ENCODE assay signal across 12 cellular contexts in genomic region chr11:95153857-95154246, GRCh38.
DNase-seq lines count a peak whose midpoint lies in the region; ATAC-seq and TF ChIP-seq lines count a peak whose summit lies in the region.
"Had no signal": no experiment of that assay in that cellular context is flagged by ENCODE, and none has a peak within 500 bp of the region (broad histone marks: within the 10 kb centered on the region; RNA-seq: fewer than 3 reads in every experiment).

No MANE protein-coding gene starts in this region.

- intact Hi-C loops in activated CD4-positive, alpha-beta T cell treated with anti-CD3 and anti-CD28 coated beads, Interleukin-2, amount 10 ng/mL, durations not matched to agents 24 days and 14 days (cut with micrococcal nuclease): loop anchor here (1.0 to 10.0 kb wide), 5 partner anchors 183 to 1235 kb away; partner anchors contain the start of gene CCDC82
- intact Hi-C loops in natural killer cell (cut with micrococcal nuclease) (loop anchor here (1.0 to 10.0 kb wide), 5 partner anchors 77 to 1273 kb away; partner anchors contain the start of gene SESN3), esophagus muscularis mucosa (cut with DNase I) (loop anchor here (2.0 to 10.0 kb wide), 5 partner anchors 78 to 611 kb away; partner anchors contain the start of genes CWC15, KDM4D and SESN3)

- H3K36me3 ChIP-seq in HEK293 (ENCODE audit: control insufficient read depth in 2 of 2, insufficient read depth in 1 of 2, low read length in 2 of 2): no peaks in the 10 kb centered on the region
- no peaks in the 10 kb centered on the region for H3K36me3 ChIP-seq in esophagus muscularis mucosa
- H3K36me3 ChIP-seq: ascending aorta, left lung had no signal

- H3K27ac ChIP-seq in HEK293 (ENCODE audit: extremely low read depth, low read depth, low read length) (no peak overlapping the region), esophagus muscularis mucosa (replicated peaks in 1 of 4) (no peak overlapping the region), foreskin keratinocyte (no peak overlapping the region)
- H3K27ac ChIP-seq: A549, ascending aorta, testis had no signal

- no peak for TF ChIP-seq POLR2A in esophagus muscularis mucosa (IDR thresholded peaks at IDR 0.05; ENCODE audit: low read depth)

- H3K4me1 ChIP-seq in HEK293 (ENCODE audit: control insufficient read depth, insufficient read depth, low read length): no peaks in the 10 kb centered on the region; the same call in 1 of the 2 replicates
- peaks cover 15 to 69% (median 61%) of the 10 kb centered on the region in 4 donors for H3K4me1 ChIP-seq in esophagus muscularis mucosa
- H3K4me1 ChIP-seq in foreskin keratinocyte: peaks cover 3% of the 10 kb centered on the region
- H3K4me1 ChIP-seq: A549 had no signal

- peaks cover 3% of the 10 kb centered on the region for H3K9me3 Mint-ChIP-seq in activated CD4-positive, alpha-beta T cell treated with anti-CD3 and anti-CD28 coated beads, Interleukin-2, amount 10 ng/mL, durations not matched to agents 24 days and 14 days
- H3K9me3 Mint-ChIP-seq in activated naive CD8-positive, alpha-beta T cell (ENCODE audit: low read depth): no peaks in the 10 kb centered on the region
- H3K9me3 Mint-ChIP-seq in natural killer cell: no peaks in the 10 kb centered on the region

- peak overlapping the region; percentile 88 for H3K4me3 Mint-ChIP-seq in activated CD4-positive, alpha-beta T cell treated with anti-CD3 and anti-CD28 coated beads, Interleukin-2, amount 10 ng/mL, durations not matched to agents 24 days and 14 days
- H3K4me3 Mint-ChIP-seq in activated naive CD8-positive, alpha-beta T cell: peak overlapping the region; percentile 89
- peak overlapping the region; percentile 85 for H3K4me3 Mint-ChIP-seq in natural killer cell

- TF ChIP-seq CTCF in HEK293 (tag by site-specific recombination; IDR thresholded peaks at IDR 0.05) (no peak), natural killer cell (IDR thresholded peaks at IDR 0.05) (no peak), esophagus muscularis mucosa (IDR thresholded peaks at IDR 0.05) (no peak), foreskin keratinocyte (conservative IDR thresholded peaks at IDR 0.05) (no peak)

- CTCF ChIA-PET in HEK293 (lab: Yijun Ruan, JAX): interaction anchor here (0.6 to 7.5 kb wide), 37 partner anchors 10 to 1311 kb away, joined by 3 to 169 read pairs (median 3); partner anchors contain the start of genes FAM76B and SESN3

- H3K4me1 Mint-ChIP-seq in activated CD4-positive, alpha-beta T cell treated with anti-CD3 and anti-CD28 coated beads, Interleukin-2, amount 10 ng/mL, durations not matched to agents 24 days and 14 days: peaks cover 56% of the 10 kb centered on the region
- peaks cover 65% of the 10 kb centered on the region for H3K4me1 Mint-ChIP-seq in activated naive CD8-positive, alpha-beta T cell (ENCODE audit: low read depth)
- H3K4me1 Mint-ChIP-seq in natural killer cell: peaks cover 37 to 52% of the 10 kb centered on the region in 2 donors

- no peak overlapping the region for H3K4me3 ChIP-seq in HEK293 (ENCODE audit: low read depth, low read length)
- no peak overlapping the region for H3K4me3 ChIP-seq in esophagus muscularis mucosa
- H3K4me3 ChIP-seq: A549, testis had no signal

- H3K36me3 Mint-ChIP-seq in activated CD4-positive, alpha-beta T cell treated with anti-CD3 and anti-CD28 coated beads, Interleukin-2, amount 10 ng/mL, durations not matched to agents 24 days and 14 days (ENCODE audit: low read depth): peaks cover 4% of the 10 kb centered on the region
- H3K36me3 Mint-ChIP-seq in activated naive CD8-positive, alpha-beta T cell: peaks cover 4% of the 10 kb centered on the region
- no peaks in the 10 kb centered on the region for H3K36me3 Mint-ChIP-seq in natural killer cell

- H3K27me3 ChIP-seq in esophagus muscularis mucosa (no peaks in the 10 kb centered on the region), foreskin keratinocyte (no peaks in the 10 kb centered on the region)
- H3K27me3 ChIP-seq: ascending aorta, testis had no signal

- no peaks in the 10 kb centered on the region for H3K27me3 Mint-ChIP-seq in activated CD4-positive, alpha-beta T cell treated with anti-CD3 and anti-CD28 coated beads, Interleukin-2, amount 10 ng/mL, durations not matched to agents 24 days and 14 days
- no peaks in the 10 kb centered on the region for H3K27me3 Mint-ChIP-seq in activated naive CD8-positive, alpha-beta T cell
- peaks cover 0 to 3% of the 10 kb centered on the region in 2 donors for H3K27me3 Mint-ChIP-seq in natural killer cell (ENCODE audit: low read depth in 2 of 2)

- DNase-seq in activated CD4-positive, alpha-beta T cell treated with anti-CD3 and anti-CD28 coated beads, Interleukin-2, amount 10 ng/mL, durations not matched to agents 24 days and 14 days: no peak
- no peak for DNase-seq in activated CD4-positive, alpha-beta T cell treated with anti-CD3 and anti-CD28 coated beads for 1 hour
- DNase-seq in natural killer cell (no peak), DMS79 (lab: John Stamatoyannopoulos, UW) (no peak), esophagus muscularis mucosa (ENCODE audit: extremely low spot score) (no peak), foreskin keratinocyte (no peak)
- DNase-seq: left lung had no signal

- H3K9me3 ChIP-seq in HEK293 (ENCODE audit: control insufficient read depth, insufficient read depth, low read depth, low read length) (no peaks in the 10 kb centered on the region), esophagus muscularis mucosa (no peaks in the 10 kb centered on the region)
- H3K9me3 ChIP-seq: A549, ascending aorta, left lung, testis had no signal

- TF ChIP-seq EP300 in esophagus muscularis mucosa (IDR thresholded peaks at IDR 0.05): no peak

- 52% methylated on average over 1 of the region's 1 CpG for WGBS in esophagus muscularis mucosa

- POLR2A ChIA-PET in HEK293 (lab: Yijun Ruan, JAX): no interaction called here

- H3K27ac Mint-ChIP-seq in activated CD4-positive, alpha-beta T cell treated with anti-CD3 and anti-CD28 coated beads, Interleukin-2, amount 10 ng/mL, durations not matched to agents 24 days and 14 days: peak overlapping the region; percentile 94
- peak overlapping the region; percentile 97 for H3K27ac Mint-ChIP-seq in activated naive CD8-positive, alpha-beta T cell
- H3K27ac Mint-ChIP-seq in natural killer cell: peak overlapping the region; percentile 91 to 94

- no peak for ATAC-seq in natural killer cell
- ATAC-seq in foreskin keratinocyte: no peak
- ATAC-seq: left lung had no signal

TF ChIP-seq in HEK293, 187 proteins besides CTCF, POLR2A, EP300 and RAD21:
- TF ChIP-seq ZFP3 (tag by site-specific recombination; IDR thresholded peaks at IDR 0.05; ENCODE audit: low read depth) (peak; percentile 55), REPIN1 (tag by site-specific recombination; IDR thresholded peaks at IDR 0.05; ENCODE audit: low read depth) (no peak)
